ENCODE assay signal across 1 cellular context in the genomic region with DNA sequence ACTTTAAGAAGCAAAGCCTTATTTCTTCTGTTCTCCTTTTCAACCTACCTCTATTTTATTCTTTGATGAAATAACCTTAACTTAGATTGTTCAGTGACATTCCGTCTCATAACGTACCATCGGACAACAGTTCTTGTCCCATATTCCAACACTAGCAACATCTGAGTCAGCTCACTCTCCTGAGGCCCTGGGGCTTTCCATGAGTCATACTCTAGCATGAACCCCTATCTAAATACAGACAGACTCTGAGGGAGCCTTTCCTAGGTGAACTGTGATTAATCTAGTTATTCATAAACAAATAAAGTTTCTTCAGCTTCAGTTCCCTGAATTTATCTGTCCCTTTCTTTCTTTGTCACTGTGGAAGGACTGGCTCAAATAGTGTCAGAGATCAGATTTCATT.
TF ChIP-seq lines count a peak whose summit lies in the region.

No MANE protein-coding gene starts in this region.

TF ChIP-seq in A549, 52 proteins besides CTCF, POLR2A, EP300 and RAD21 (continued from another document):
- TF ChIP-seq REST (IDR thresholded peaks at IDR 0.05) (no peak), PBX3 (IDR thresholded peaks at IDR 0.05) (no peak), FOXS1 (CRISPR knock-in tag; IDR thresholded peaks at IDR 0.05) (0 out of 2 replicates have a peak, but pooled peaks have one; percentile 35), NR3C1 (IDR thresholded peaks at IDR 0.05) (no peak), EHMT2 (IDR thresholded peaks at IDR 0.05; ENCODE audit: low read depth) (no peak), KDM1A (IDR thresholded peaks at IDR 0.05; ENCODE audit: low read depth) (no peak), CHD4 (IDR thresholded peaks at IDR 0.05; ENCODE audit: borderline replicate concordance) (no peak), ZSCAN20 (CRISPR knock-in tag; IDR thresholded peaks at IDR 0.05) (no peak), HEYL (CRISPR knock-in tag; IDR thresholded peaks at IDR 0.05) (no peak), MAX (IDR thresholded peaks at IDR 0.05) (0 out of 2 replicates have a peak, but pooled peaks have one; percentile 40), POLR2AphosphoS2 (conservative IDR thresholded peaks at IDR 0.05; ENCODE audit: low read length) (no peak), RNF2 (IDR thresholded peaks at IDR 0.05; ENCODE audit: borderline replicate concordance, low read depth) (no peak), JUN (IDR thresholded peaks at IDR 0.05) (peak; percentile 35 to 66; a peak in 4 of 5 replicates), MAFK (IDR thresholded peaks at IDR 0.05; ENCODE audit: partially characterized antibody) (peak; percentile 25), MYC (IDR thresholded peaks at IDR 0.05; ENCODE audit: borderline replicate concordance, low read length) (no peak), ESRRA (IDR thresholded peaks at IDR 0.05; ENCODE audit: borderline replicate concordance, low read length) (no peak), BHLHE40 (IDR thresholded peaks at IDR 0.05; ENCODE audit: low read depth, low read length) (no peak), ZNF302 (CRISPR knock-in tag; IDR thresholded peaks at IDR 0.05) (no peak), JUNB (IDR thresholded peaks at IDR 0.05) (peak; percentile 92), HOXB13 (CRISPR knock-in tag; IDR thresholded peaks at IDR 0.05; ENCODE audit: low read depth) (no peak), SMC3 (IDR thresholded peaks at IDR 0.05) (peak; percentile 49; the same call in 1 of the 3 replicates), HES2 (IDR thresholded peaks at IDR 0.05) (no peak), FOSB (CRISPR knock-in tag; IDR thresholded peaks at IDR 0.05) (no peak), PHF8 (IDR thresholded peaks at IDR 0.05; ENCODE audit: borderline replicate concordance, low read depth) (no peak), ZFP36 (IDR thresholded peaks at IDR 0.05; ENCODE audit: borderline replicate concordance, partially characterized antibody) (no peak), RARB (CRISPR knock-in tag; IDR thresholded peaks at IDR 0.05) (no peak), HDAC2 (IDR thresholded peaks at IDR 0.05) (no peak), HMGXB4 (CRISPR knock-in tag; IDR thresholded peaks at IDR 0.05; ENCODE audit: borderline replicate concordance) (no peak), HOXA7 (CRISPR knock-in tag; IDR thresholded peaks at IDR 0.05) (no peak), HOXB5 (CRISPR knock-in tag; IDR thresholded peaks at IDR 0.05) (no peak)
- TF ChIP-seq, protein P1, sequence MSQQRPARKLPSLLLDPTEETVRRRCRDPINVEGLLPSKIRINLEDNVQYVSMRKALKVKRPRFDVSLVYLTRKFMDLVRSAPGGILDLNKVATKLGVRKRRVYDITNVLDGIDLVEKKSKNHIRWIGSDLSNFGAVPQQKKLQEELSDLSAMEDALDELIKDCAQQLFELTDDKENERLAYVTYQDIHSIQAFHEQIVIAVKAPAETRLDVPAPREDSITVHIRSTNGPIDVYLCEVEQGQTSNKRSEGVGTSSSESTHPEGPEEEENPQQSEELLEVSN (IDR thresholded peaks at IDR 0.05; ENCODE audit: borderline replicate concordance, low read depth) = no peak
- TF ChIP-seq, protein P2, sequence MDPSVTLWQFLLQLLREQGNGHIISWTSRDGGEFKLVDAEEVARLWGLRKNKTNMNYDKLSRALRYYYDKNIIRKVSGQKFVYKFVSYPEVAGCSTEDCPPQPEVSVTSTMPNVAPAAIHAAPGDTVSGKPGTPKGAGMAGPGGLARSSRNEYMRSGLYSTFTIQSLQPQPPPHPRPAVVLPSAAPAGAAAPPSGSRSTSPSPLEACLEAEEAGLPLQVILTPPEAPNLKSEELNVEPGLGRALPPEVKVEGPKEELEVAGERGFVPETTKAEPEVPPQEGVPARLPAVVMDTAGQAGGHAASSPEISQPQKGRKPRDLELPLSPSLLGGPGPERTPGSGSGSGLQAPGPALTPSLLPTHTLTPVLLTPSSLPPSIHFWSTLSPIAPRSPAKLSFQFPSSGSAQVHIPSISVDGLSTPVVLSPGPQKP (IDR thresholded peaks at IDR 0.05; ENCODE audit: low read depth, low read length) = no peak
- TF ChIP-seq, protein P3, sequence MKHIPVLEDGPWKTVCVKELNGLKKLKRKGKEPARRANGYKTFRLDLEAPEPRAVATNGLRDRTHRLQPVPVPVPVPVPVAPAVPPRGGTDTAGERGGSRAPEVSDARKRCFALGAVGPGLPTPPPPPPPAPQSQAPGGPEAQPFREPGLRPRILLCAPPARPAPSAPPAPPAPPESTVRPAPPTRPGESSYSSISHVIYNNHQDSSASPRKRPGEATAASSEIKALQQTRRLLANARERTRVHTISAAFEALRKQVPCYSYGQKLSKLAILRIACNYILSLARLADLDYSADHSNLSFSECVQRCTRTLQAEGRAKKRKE (CRISPR knock-in tag; IDR thresholded peaks at IDR 0.05; ENCODE audit: low read depth) = no peak
- TF ChIP-seq, protein P4, sequence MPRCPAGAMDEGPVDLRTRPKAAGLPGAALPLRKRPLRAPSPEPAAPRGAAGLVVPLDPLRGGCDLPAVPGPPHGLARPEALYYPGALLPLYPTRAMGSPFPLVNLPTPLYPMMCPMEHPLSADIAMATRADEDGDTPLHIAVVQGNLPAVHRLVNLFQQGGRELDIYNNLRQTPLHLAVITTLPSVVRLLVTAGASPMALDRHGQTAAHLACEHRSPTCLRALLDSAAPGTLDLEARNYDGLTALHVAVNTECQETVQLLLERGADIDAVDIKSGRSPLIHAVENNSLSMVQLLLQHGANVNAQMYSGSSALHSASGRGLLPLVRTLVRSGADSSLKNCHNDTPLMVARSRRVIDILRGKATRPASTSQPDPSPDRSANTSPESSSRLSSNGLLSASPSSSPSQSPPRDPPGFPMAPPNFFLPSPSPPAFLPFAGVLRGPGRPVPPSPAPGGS (IDR thresholded peaks at IDR 0.05) = no peak
